35 cellular contexts compared by ENCODE assay signal in the genomic region with DNA sequence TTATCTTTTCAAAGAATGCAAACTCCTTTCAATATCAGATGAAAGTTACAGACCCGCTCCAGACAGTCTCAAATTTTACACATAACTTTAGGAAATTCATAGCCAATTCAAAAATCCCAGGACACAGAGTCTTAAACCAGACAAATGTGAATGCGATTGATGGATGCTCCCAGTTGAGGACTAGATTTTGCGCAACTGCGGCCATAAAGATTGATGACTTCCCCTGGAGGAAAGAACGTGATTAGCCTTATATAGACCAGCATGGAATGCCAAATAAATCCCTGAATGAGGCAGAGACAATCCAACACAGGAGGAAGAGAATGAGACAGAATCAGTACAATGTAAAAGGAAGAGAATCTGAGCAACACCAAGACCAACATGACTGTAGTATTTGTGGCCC.
"Had no signal": no experiment of that assay in that cellular context is flagged by ENCODE, and none has a peak within 500 bp of the region (broad histone marks: within the 10 kb centered on the region; RNA-seq: fewer than 3 reads in every experiment).

No MANE protein-coding gene starts in this region.

- H3K9me3 Mint-ChIP-seq: activated naive CD4-positive, alpha-beta T cell treated with anti-CD3 and anti-CD28 coated beads for 36 hours; activated naive CD4-positive, alpha-beta T cell treated with anti-CD3 and anti-CD28 coated beads, Interleukin-2, amount 10 ng/mL, durations not matched to agents 7 days and 5 days; activated naive CD4-positive, alpha-beta T cell treated with anti-CD3 and anti-CD28 coated beads, Interleukin-2, amount 50 U/mL, for 24 hours; activated naive CD8-positive, alpha-beta T cell treated with anti-CD3 and anti-CD28 coated beads for 36 hours; activated naive CD8-positive, alpha-beta T cell treated with anti-CD3 and anti-CD28 coated beads, Interleukin-2, amount 10 ng/mL, durations not matched to agents 7 days and 5 days; activated naive CD8-positive, alpha-beta T cell treated with anti-CD3 and anti-CD28 coated beads, Interleukin-2, amount 50 U/mL, for 24 hours; activated T-helper 1 cell treated with anti-CD3 and anti-CD28 coated beads, Interleukin-12 subunit alpha, Interleukin-12 subunit beta, Interleukin-2, Interleukin-4 antibody, amounts not matched to agents 30 ng/mL and 10 ng/mL and 1 ng/mL, durations not matched to agents 14 hours and 24 hours and 36 hours; activated T-helper 17 cell treated with anti-CD3 and anti-CD28 coated beads, Interleukin-2, amount 50 U/mL, for 72 hours; activated T-helper 2 cell treated with anti-CD3 and anti-CD28 coated beads, Interferon-gamma antibody, Interleukin-2, Interleukin-4, amounts not matched to agents 10 μg/mL and 5 μg/mL and 100 μg/mL, durations not matched to agents 14 hours and 24 hours and 36 hours; central memory CD8-positive, alpha-beta T cell had no signal

- H3K4me3 Mint-ChIP-seq: activated naive CD4-positive, alpha-beta T cell treated with anti-CD3 and anti-CD28 coated beads for 36 hours; activated naive CD4-positive, alpha-beta T cell treated with anti-CD3 and anti-CD28 coated beads, Interleukin-2, amount 10 ng/mL, durations not matched to agents 7 days and 5 days; activated naive CD4-positive, alpha-beta T cell treated with anti-CD3 and anti-CD28 coated beads, Interleukin-2, amount 50 U/mL, for 24 hours; activated naive CD8-positive, alpha-beta T cell; activated naive CD8-positive, alpha-beta T cell treated with anti-CD3 and anti-CD28 coated beads for 36 hours; activated naive CD8-positive, alpha-beta T cell treated with anti-CD3 and anti-CD28 coated beads, Interleukin-2, amount 10 ng/mL, durations not matched to agents 7 days and 5 days; activated naive CD8-positive, alpha-beta T cell treated with anti-CD3 and anti-CD28 coated beads, Interleukin-2, amount 50 U/mL, for 24 hours; activated T-cell treated with anti-CD3 and anti-CD28 coated beads, Interleukin-2, amount 50 U/mL, for 24 hours; activated T-cell treated with anti-CD3 and anti-CD28 coated beads, Interleukin-2, amount 50 U/mL, for 4 hours; activated T-cell treated with anti-CD3 and anti-CD28 coated beads, Interleukin-2, amount 50 U/mL, for 72 hours; activated T-helper 1 cell treated with anti-CD3 and anti-CD28 coated beads, Interleukin-12 subunit alpha, Interleukin-12 subunit beta, Interleukin-2, Interleukin-4 antibody, amounts not matched to agents 30 ng/mL and 10 ng/mL and 1 ng/mL, durations not matched to agents 14 hours and 24 hours and 36 hours; activated T-helper 17 cell treated with anti-CD3 and anti-CD28 coated beads, Interleukin-2, amount 50 U/mL, for 72 hours; brain; central memory CD8-positive, alpha-beta T cell had no signal

- H3K4me1 Mint-ChIP-seq: activated naive CD4-positive, alpha-beta T cell treated with anti-CD3 and anti-CD28 coated beads, Interleukin-2, amount 10 ng/mL, durations not matched to agents 7 days and 5 days; activated naive CD4-positive, alpha-beta T cell treated with anti-CD3 and anti-CD28 coated beads, Interleukin-2, amount 50 U/mL, for 24 hours; activated naive CD8-positive, alpha-beta T cell treated with anti-CD3 and anti-CD28 coated beads for 36 hours; activated naive CD8-positive, alpha-beta T cell treated with anti-CD3 and anti-CD28 coated beads, Interleukin-2, amount 50 U/mL, for 24 hours; activated T-helper 17 cell treated with anti-CD3 and anti-CD28 coated beads, Interleukin-2, amount 50 U/mL, for 72 hours; brain; central memory CD8-positive, alpha-beta T cell had no signal

- DNase-seq: activated effector memory CD4-positive, alpha-beta T cell treated with anti-CD3 and anti-CD28 coated beads, Interleukin-2, amount 50 U/mL, for 16 hours; activated effector memory CD4-positive, alpha-beta T cell treated with Interleukin-2 at 50 U/mL for 16 hours; activated gamma-delta T cell; activated gamma-delta T cell treated with Interleukin-2 at 50 U/mL for 16 hours; activated naive CD4-positive, alpha-beta T cell; activated naive CD4-positive, alpha-beta T cell treated with anti-CD3 and anti-CD28 coated beads for 36 hours; activated naive CD4-positive, alpha-beta T cell treated with anti-CD3 and anti-CD28 coated beads, Interleukin-2, amount 10 ng/mL, durations not matched to agents 7 days and 5 days; activated naive CD4-positive, alpha-beta T cell treated with anti-CD3 and anti-CD28 coated beads, Interleukin-2, amount 50 U/mL, for 16 hours; activated naive CD4-positive, alpha-beta T cell treated with Interleukin-2 at 50 U/mL for 16 hours; activated naive CD8-positive, alpha-beta T cell treated with anti-CD3 and anti-CD28 coated beads for 36 hours; activated naive CD8-positive, alpha-beta T cell treated with anti-CD3 and anti-CD28 coated beads, Interleukin-2, amount 10 ng/mL, durations not matched to agents 7 days and 5 days; activated naive CD8-positive, alpha-beta T cell treated with anti-CD3 and anti-CD28 coated beads, Interleukin-2, amount 50 U/mL, for 24 hours; activated T-cell treated with anti-CD3 and anti-CD28 coated beads, Interleukin-2, amount 50 U/mL, for 1 hour; activated T-cell treated with anti-CD3 and anti-CD28 coated beads, Interleukin-2, amount 50 U/mL, for 24 hours; activated T-cell treated with anti-CD3 and anti-CD28 coated beads, Interleukin-2, amount 50 U/mL, for 4 hours; activated T-cell treated with anti-CD3 and anti-CD28 coated beads, Interleukin-2, amount 50 U/mL, for 48 hours; activated T-cell treated with anti-CD3 and anti-CD28 coated beads, Interleukin-2, amount 50 U/mL, for 72 hours; adrenal gland; amniotic stem cell; amygdala; anterior cingulate cortex; aorta; body of pancreas; brain microvascular endothelial cell; caudate nucleus; central memory CD4-positive, alpha-beta T cell; cerebellar nuclear complex had no signal

- ATAC-seq: activated naive CD4-positive, alpha-beta T cell treated with anti-CD3 and anti-CD28 coated beads, Interleukin-2, amount 50 U/mL, for 72 hours; activated naive CD8-positive, alpha-beta T cell treated with anti-CD3 and anti-CD28 coated beads, Interleukin-2, amount 50 U/mL, for 24 hours; activated T-cell treated with anti-CD3 and anti-CD28 coated beads, Interleukin-2, amount 50 U/mL, for 4 hours; activated T-cell treated with anti-CD3 and anti-CD28 coated beads, Interleukin-2, amount 50 U/mL, for 72 hours; activated T-helper 17 cell treated with anti-CD3 and anti-CD28 coated beads, Interleukin-2, amount 50 U/mL, for 72 hours; body of pancreas had no signal

- H3K36me3 Mint-ChIP-seq: activated naive CD4-positive, alpha-beta T cell treated with anti-CD3 and anti-CD28 coated beads, Interleukin-2, amount 10 ng/mL, durations not matched to agents 7 days and 5 days; activated naive CD4-positive, alpha-beta T cell treated with anti-CD3 and anti-CD28 coated beads, Interleukin-2, amount 50 U/mL, for 24 hours; activated naive CD4-positive, alpha-beta T cell treated with anti-CD3 and anti-CD28 coated beads, Interleukin-2, amount 50 U/mL, for 72 hours; activated naive CD8-positive, alpha-beta T cell; activated naive CD8-positive, alpha-beta T cell treated with anti-CD3 and anti-CD28 coated beads for 36 hours; activated naive CD8-positive, alpha-beta T cell treated with anti-CD3 and anti-CD28 coated beads, Interleukin-2, amount 10 ng/mL, durations not matched to agents 7 days and 5 days; brain had no signal

- H3K27me3 Mint-ChIP-seq: activated naive CD4-positive, alpha-beta T cell treated with anti-CD3 and anti-CD28 coated beads, Interleukin-2, amount 10 ng/mL, durations not matched to agents 7 days and 5 days; activated naive CD4-positive, alpha-beta T cell treated with anti-CD3 and anti-CD28 coated beads, Interleukin-2, amount 50 U/mL, for 24 hours; activated naive CD8-positive, alpha-beta T cell; activated naive CD8-positive, alpha-beta T cell treated with anti-CD3 and anti-CD28 coated beads for 36 hours; activated naive CD8-positive, alpha-beta T cell treated with anti-CD3 and anti-CD28 coated beads, Interleukin-2, amount 50 U/mL, for 24 hours; activated T-cell treated with anti-CD3 and anti-CD28 coated beads, Interleukin-2, amount 50 U/mL, for 24 hours; activated T-helper 17 cell treated with anti-CD3 and anti-CD28 coated beads, Interleukin-2, amount 50 U/mL, for 72 hours; brain; central memory CD8-positive, alpha-beta T cell had no signal

- H3K27ac Mint-ChIP-seq: activated naive CD4-positive, alpha-beta T cell treated with anti-CD3 and anti-CD28 coated beads for 36 hours; activated naive CD4-positive, alpha-beta T cell treated with anti-CD3 and anti-CD28 coated beads, Interleukin-2, amount 10 ng/mL, durations not matched to agents 7 days and 5 days; activated naive CD4-positive, alpha-beta T cell treated with anti-CD3 and anti-CD28 coated beads, Interleukin-2, amount 50 U/mL, for 24 hours; activated naive CD4-positive, alpha-beta T cell treated with anti-CD3 and anti-CD28 coated beads, Interleukin-2, amount 50 U/mL, for 72 hours; activated naive CD8-positive, alpha-beta T cell; activated naive CD8-positive, alpha-beta T cell treated with anti-CD3 and anti-CD28 coated beads for 36 hours; activated naive CD8-positive, alpha-beta T cell treated with anti-CD3 and anti-CD28 coated beads, Interleukin-2, amount 10 ng/mL, durations not matched to agents 7 days and 5 days; activated naive CD8-positive, alpha-beta T cell treated with anti-CD3 and anti-CD28 coated beads, Interleukin-2, amount 50 U/mL, for 24 hours; activated T-cell treated with anti-CD3 and anti-CD28 coated beads, Interleukin-2, amount 50 U/mL, for 24 hours; activated T-cell treated with anti-CD3 and anti-CD28 coated beads, Interleukin-2, amount 50 U/mL, for 72 hours; activated T-helper 1 cell treated with anti-CD3 and anti-CD28 coated beads, Interleukin-12 subunit alpha, Interleukin-12 subunit beta, Interleukin-2, Interleukin-4 antibody, amounts not matched to agents 30 ng/mL and 10 ng/mL and 1 ng/mL, durations not matched to agents 14 hours and 24 hours and 36 hours; activated T-helper 17 cell treated with anti-CD3 and anti-CD28 coated beads, Interleukin-2, amount 50 U/mL, for 72 hours; activated T-helper 2 cell treated with anti-CD3 and anti-CD28 coated beads, Interferon-gamma antibody, Interleukin-2, Interleukin-4, amounts not matched to agents 10 μg/mL and 5 μg/mL and 100 μg/mL, durations not matched to agents 14 hours and 24 hours and 36 hours; brain had no signal
